ENCODE assay signal across 17 cellular contexts in genomic region chr2:241655516-241656189, GRCh38. TPM values are rescaled to one million over a fixed set of nuclear protein-coding genes. Genes with fewer than 3 reads are reported as not detected.
DNase-seq lines count a peak whose midpoint lies in the region; ATAC-seq, FAIRE-seq and TF ChIP-seq lines count a peak whose summit lies in the region.
"Had no signal": no experiment of that assay in that cellular context is flagged by ENCODE, and none has a peak within 500 bp of the region (broad histone marks: within the 10 kb centered on the region; RNA-seq: fewer than 3 reads in every experiment).

No MANE protein-coding gene starts in this region.

- H2AFZ ChIP-seq in osteoblast (ENCODE audit: low read length) (no peak overlapping the region), HepG2 (ENCODE audit: low read length) (no peak overlapping the region)

- in situ Hi-C loops in HepG2 (cut with HindIII; ENCODE audit: extremely low pct_ligation_motif_present, low pct_unique_long_range_greater_than_20kb), result loop anchor here (5.0 kb wide), 1 partner anchor 103 kb away; no protein-coding TSS in a partner anchor

- H4K20me1 ChIP-seq in osteoblast (ENCODE audit: insufficient read depth, low read length) (peaks cover 18% of the 10 kb centered on the region), HepG2 (ENCODE audit: insufficient read depth, low read length) (no peaks in the 10 kb centered on the region; the same call in 1 of the 2 replicates)

- TF ChIP-seq EP300 in HepG2 (IDR thresholded peaks at IDR 0.05; ENCODE audit: low read depth in 2 of 2, low read length in 2 of 2) (no peak), HepG2 (CRISPR knock-in tag; IDR thresholded peaks at IDR 0.05; ENCODE audit: borderline replicate concordance) (no peak)

- ATAC-seq in left ventricle myocardium superior (no peak), memory B cell (ENCODE audit: low read depth) (no peak), GM19324 (IDR thresholded peaks at IDR 0.05; ENCODE audit: low FRiP score, unreplicated experiment) (no peak), HepG2 (no peak)
- ATAC-seq: GM12878 had no signal

- TF ChIP-seq RAD21 in HepG2 (CRISPR knock-in tag; IDR thresholded peaks at IDR 0.05), result no peak

- H3K9me3 Mint-ChIP-seq in memory B cell, result no peaks in the 10 kb centered on the region
- H3K9me3 Mint-ChIP-seq: CD4-positive, alpha-beta T cell; H9 had no signal

- H3K4me1 Mint-ChIP-seq in memory B cell, result no peaks in the 10 kb centered on the region
- H3K4me1 Mint-ChIP-seq: B cell had no signal

- intact Hi-C loops in left ventricle myocardium inferior (cut with micrococcal nuclease) (no loop called here), left ventricle myocardium superior (cut with micrococcal nuclease) (no loop called here), HepG2 (cut with micrococcal nuclease; ENCODE audit: unreplicated experiment) (no loop called here)

- no peaks in the 10 kb centered on the region for H3K27me3 Mint-ChIP-seq in memory B cell
- H3K27me3 Mint-ChIP-seq: B cell; CD4-positive, alpha-beta T cell had no signal

- TF ChIP-seq POLR2A in HepG2 (IDR thresholded peaks at IDR 0.05; ENCODE audit: insufficient read depth in 1 of 2, low read depth in 2 of 2, low read length in 2 of 2), result no peak; a peak in 1 of 4 replicates

- FAIRE-seq in HepG2 (lab: Jason Lieb, UNC), result no peak
- FAIRE-seq: A204.1, GM12878, GM18507 had no signal

- H3K36me3 ChIP-seq in left ventricle myocardium inferior (peaks cover 88% of the 10 kb centered on the region), osteoblast (ENCODE audit: insufficient read depth, low read length) (peaks cover 66% of the 10 kb centered on the region), HepG2 (replicated peaks in 1 of 2; ENCODE audit: control insufficient read depth in 1 of 2, insufficient read depth in 2 of 2, low read length in 2 of 2) (peaks cover 41 to 78% of the 10 kb centered on the region in 2 experiments)

- 97% methylated on average over 17 of the region's 17 CpGs for WGBS in HepG2 (ENCODE audit: low lambda C conversion rate)

- BruUV-seq in HepG2 (replicated peaks; lab: Mats Ljungman, UMichigan), result no TSS peak

- H3K27ac ChIP-seq in left ventricle myocardium inferior (replicated peaks) (peak overlapping the region; percentile 46), RWPE1 (0 out of 2 replicates have a peak overlapping the region, but pooled peaks have one; percentile 3), osteoblast (ENCODE audit: low read depth, low read length) (no peak overlapping the region), HepG2 (ENCODE audit: extremely low read length, insufficient read depth, low read length) (no peak overlapping the region)

- no peaks in the 10 kb centered on the region for H3K27me3 ChIP-seq in left ventricle myocardium inferior (ENCODE audit: low read depth)
- no peaks in the 10 kb centered on the region for H3K27me3 ChIP-seq in osteoblast (ENCODE audit: insufficient read depth, low read length)
- no peaks in the 10 kb centered on the region for H3K27me3 ChIP-seq in HepG2 (ENCODE audit: control insufficient read depth in 1 of 2, insufficient read depth in 2 of 2, low read length in 2 of 2)

- no peak overlapping the region for H3K4me3 ChIP-seq in left ventricle myocardium inferior
- H3K4me3 ChIP-seq in osteoblast (ENCODE audit: insufficient read depth, low read length), result no peak overlapping the region
- no peak overlapping the region for H3K4me3 ChIP-seq in HepG2 (replicated peaks in 1 of 3; ENCODE audit: insufficient read depth in 1 of 3, low read depth in 2 of 3, low read length in 3 of 3)
- H3K4me3 ChIP-seq: GM12878 had no signal

- no peak overlapping the region for H3K9ac ChIP-seq in HepG2 (ENCODE audit: insufficient read depth, low read depth, low read length)

- H3K36me3 Mint-ChIP-seq in memory B cell, result peaks cover 38% of the 10 kb centered on the region

- H3K4me1 ChIP-seq in left ventricle myocardium inferior (peaks cover 14% of the 10 kb centered on the region), osteoblast (ENCODE audit: insufficient read depth, low read length) (no peaks in the 10 kb centered on the region), HepG2 (ENCODE audit: insufficient read depth, low read length) (peaks cover 17% of the 10 kb centered on the region)

- peak overlapping the region; percentile 38 for H3K27ac Mint-ChIP-seq in memory B cell
- H3K27ac Mint-ChIP-seq: B cell; CD4-positive, alpha-beta T cell had no signal

- H3K79me2 ChIP-seq in osteoblast (ENCODE audit: insufficient read depth, low read length), result peaks cover 27% of the 10 kb centered on the region
- peaks cover 27% of the 10 kb centered on the region for H3K79me2 ChIP-seq in HepG2 (ENCODE audit: insufficient read depth, low read length)

- DNase-seq in left ventricle myocardium inferior (no peak), left ventricle myocardium superior (no peak), RWPE1 (ENCODE audit: low spot score) (no peak), memory B cell (ENCODE audit: low spot score in 2 of 2) (no peak), osteoblast (ENCODE audit: insufficient read length, low spot score, missing footprints) (peak; percentile 75), HepG2 (ENCODE audit: low spot score) (no peak), ecto neural progenitor cell (ENCODE audit: low spot score) (no peak)
- DNase-seq: C1 segment of cervical spinal cord; CD4-positive, alpha-beta T cell; DMS79; GOT3; H9 had no signal

- H3K9me3 ChIP-seq in left ventricle myocardium inferior (replicated peaks), result no peaks in the 10 kb centered on the region
- no peaks in the 10 kb centered on the region for H3K9me3 ChIP-seq in osteoblast (ENCODE audit: low read depth, low read length)
- H3K9me3 ChIP-seq in HepG2 (ENCODE audit: low read length), result no peaks in the 10 kb centered on the region

- POLR2A ChIA-PET in RWPE1 (lab: Yijun Ruan, JAX; ENCODE audit: low non-redundant PET), result interaction anchor here (0.5 kb wide), 1 partner anchor 13 kb away, joined by 3 read pairs; no protein-coding TSS in a partner anchor
- POLR2A ChIA-PET in HepG2 (lab: Yijun Ruan, JAX), result no interaction called here

- TF ChIP-seq CTCF in left ventricle myocardium inferior (IDR thresholded peaks at IDR 0.05; ENCODE audit: borderline replicate concordance) (no peak), RWPE1 (conservative IDR thresholded peaks at IDR 0.05; ENCODE audit: low read depth) (no peak), osteoblast (IDR thresholded peaks at IDR 0.05; ENCODE audit: extremely low read depth, low read depth, low read length) (no peak), HepG2 (CRISPR knock-in tag; IDR thresholded peaks at IDR 0.05) (no peak)

- H3K4me3 Mint-ChIP-seq in memory B cell, result no peak overlapping the region
- H3K4me3 Mint-ChIP-seq: B cell; CD4-positive, alpha-beta T cell; H9 had no signal

- CTCF ChIA-PET in RWPE1 (lab: Yijun Ruan, JAX) (interaction anchor here (0.8 kb wide), 1 partner anchor 82 kb away, joined by 3 read pairs; no protein-coding TSS in a partner anchor), HepG2 (lab: Yijun Ruan, JAX; ENCODE audit: low intra/inter-chr PET ratio, low total read pairs) (no interaction called here)

- no peak overlapping the region for H3K4me2 ChIP-seq in osteoblast (ENCODE audit: insufficient read depth, low read length)
- no peak overlapping the region for H3K4me2 ChIP-seq in HepG2 (ENCODE audit: low read depth, low read length)

RNA-seq across cellular contexts. Expression of gene ATG4B, which starts 18.2 kb away (rescaled TPM):
- total RNA-seq in left ventricle myocardium inferior (39.9 TPM), left ventricle myocardium superior (42.3 TPM), osteoblast (42.7 and 48.0 TPM in 2 replicates), HepG2 (2016; rRNA removed; fragmentation: Illumina TruSeq; extraction: Trizol) (95.5 and 96.3 TPM in 2 replicates)
- total RNA-seq in HepG2 (2016; cell fraction: cytosol; rRNA removed; fragmentation: Illumina TruSeq; extraction: Trizol; ENCODE audit: low read depth), result 36.7 and 38.3 TPM in 2 replicates
- 89.4 and 100 TPM in 2 replicates for total RNA-seq in HepG2 (2016; cell fraction: insoluble cytoplasmic fraction; rRNA removed; fragmentation: Illumina TruSeq; extraction: Trizol)
- total RNA-seq in HepG2 (2016; cell fraction: membrane; rRNA removed; fragmentation: Illumina TruSeq; extraction: Trizol), result 29.3 and 29.5 TPM in 2 replicates
- 81.6 and 83.5 TPM in 2 replicates for total RNA-seq in HepG2 (2016; cell fraction: nucleus; rRNA removed; fragmentation: Illumina TruSeq; extraction: Trizol)
- 239 and 300 TPM in 2 replicates for polyA plus RNA-seq in HepG2 (2011; rRNA removed)
- 143 and 145 TPM in 2 replicates for polyA plus RNA-seq in HepG2 (2011; cell fraction: cytosol; rRNA removed)
- polyA plus RNA-seq in HepG2 (2011; cell fraction: nucleus; rRNA removed), result 1,044 and 1,316 TPM in 2 replicates
- 190 and 212 TPM in 2 replicates for polyA plus RNA-seq in HepG2 (2012)
- polyA plus RNA-seq in HepG2 (2016; cell fraction: cytosol; fragmentation: Illumina TruSeq; extraction: Trizol; ENCODE audit: low read depth), result 14.7 and 15.7 TPM in 2 replicates
- polyA plus RNA-seq in HepG2 (2016; cell fraction: insoluble cytoplasmic fraction; fragmentation: Illumina TruSeq; extraction: Trizol; ENCODE audit: low read depth), result 75.1 and 104 TPM in 2 replicates
- polyA plus RNA-seq in HepG2 (2016; cell fraction: membrane; fragmentation: Illumina TruSeq; extraction: Trizol; ENCODE audit: low read depth), result 19.2 and 21.6 TPM in 2 replicates
- 244 TPM in 2 replicates for polyA plus RNA-seq in HepG2 (2016; cell fraction: nucleus; fragmentation: Illumina TruSeq; extraction: Trizol; ENCODE audit: insufficient read depth, low read depth)
- 85.8 and 275 TPM in 2 replicates for polyA minus RNA-seq in HepG2 (2011; rRNA and poly(A)+ RNA removed; ENCODE audit: low replicate concordance)
- 75.1 and 78.1 TPM in 2 replicates for polyA minus RNA-seq in HepG2 (2011; cell fraction: cytosol; rRNA and poly(A)+ RNA removed)
- 203 and 244 TPM in 2 replicates for polyA minus RNA-seq in HepG2 (2011; cell fraction: nucleus; rRNA and poly(A)+ RNA removed)

RNA-seq across cellular contexts. Expression of gene THAP4, which starts 18.7 kb away (rescaled TPM):
- 68.8 TPM for total RNA-seq in left ventricle myocardium inferior
- total RNA-seq in left ventricle myocardium superior, result 84.5 TPM
- total RNA-seq in osteoblast, result 43.3 and 43.4 TPM in 2 replicates
- 68.2 and 75.7 TPM in 2 replicates for total RNA-seq in HepG2 (2016; rRNA removed; fragmentation: Illumina TruSeq; extraction: Trizol)
- total RNA-seq in HepG2 (2016; cell fraction: cytosol; rRNA removed; fragmentation: Illumina TruSeq; extraction: Trizol; ENCODE audit: low read depth), result 133 and 143 TPM in 2 replicates
- total RNA-seq in HepG2 (2016; cell fraction: insoluble cytoplasmic fraction; rRNA removed; fragmentation: Illumina TruSeq; extraction: Trizol), result 59.6 and 76.6 TPM in 2 replicates
- total RNA-seq in HepG2 (2016; cell fraction: membrane; rRNA removed; fragmentation: Illumina TruSeq; extraction: Trizol), result 167 and 184 TPM in 2 replicates
- 30.7 and 35.8 TPM in 2 replicates for total RNA-seq in HepG2 (2016; cell fraction: nucleus; rRNA removed; fragmentation: Illumina TruSeq; extraction: Trizol)
- 59.7 and 70.2 TPM in 2 replicates for polyA plus RNA-seq in HepG2 (2011; rRNA removed)
- 54.6 and 83.4 TPM in 2 replicates for polyA plus RNA-seq in HepG2 (2011; cell fraction: cytosol; rRNA removed)
- polyA plus RNA-seq in HepG2 (2011; cell fraction: nucleus; rRNA removed), result 44.5 and 45.2 TPM in 2 replicates
- polyA plus RNA-seq in HepG2 (2012), result 52.8 and 71.5 TPM in 2 replicates
- polyA plus RNA-seq in HepG2 (2016; cell fraction: cytosol; fragmentation: Illumina TruSeq; extraction: Trizol; ENCODE audit: low read depth), result 151 and 156 TPM in 2 replicates
- polyA plus RNA-seq in HepG2 (2016; cell fraction: insoluble cytoplasmic fraction; fragmentation: Illumina TruSeq; extraction: Trizol; ENCODE audit: low read depth), result 70.7 and 84.7 TPM in 2 replicates
- 183 and 195 TPM in 2 replicates for polyA plus RNA-seq in HepG2 (2016; cell fraction: membrane; fragmentation: Illumina TruSeq; extraction: Trizol; ENCODE audit: low read depth)
- 54.6 and 58.8 TPM in 2 replicates for polyA plus RNA-seq in HepG2 (2016; cell fraction: nucleus; fragmentation: Illumina TruSeq; extraction: Trizol; ENCODE audit: insufficient read depth, low read depth)
- 38.3 and 105 TPM in 2 replicates for polyA minus RNA-seq in HepG2 (2011; rRNA and poly(A)+ RNA removed; ENCODE audit: low replicate concordance)
- 40.5 and 45.2 TPM in 2 replicates for polyA minus RNA-seq in HepG2 (2011; cell fraction: cytosol; rRNA and poly(A)+ RNA removed)
- polyA minus RNA-seq in HepG2 (2011; cell fraction: nucleus; rRNA and poly(A)+ RNA removed), result 18.9 and 20.6 TPM in 2 replicates

RNA-seq across cellular contexts. Expression of gene DTYMK, which starts 31.0 kb away (rescaled TPM):
- total RNA-seq in left ventricle myocardium inferior (10.6 TPM), left ventricle myocardium superior (10.5 TPM), osteoblast (12.7 and 14.1 TPM in 2 replicates), HepG2 (2016; rRNA removed; fragmentation: Illumina TruSeq; extraction: Trizol) (124 and 134 TPM in 2 replicates)
- total RNA-seq in HepG2 (2016; cell fraction: cytosol; rRNA removed; fragmentation: Illumina TruSeq; extraction: Trizol; ENCODE audit: low read depth), result 63.0 and 77.3 TPM in 2 replicates
- 125 and 130 TPM in 2 replicates for total RNA-seq in HepG2 (2016; cell fraction: insoluble cytoplasmic fraction; rRNA removed; fragmentation: Illumina TruSeq; extraction: Trizol)
- total RNA-seq in HepG2 (2016; cell fraction: membrane; rRNA removed; fragmentation: Illumina TruSeq; extraction: Trizol), result 99.9 and 116 TPM in 2 replicates
- total RNA-seq in HepG2 (2016; cell fraction: nucleus; rRNA removed; fragmentation: Illumina TruSeq; extraction: Trizol), result 56.0 and 67.3 TPM in 2 replicates
- 39.5 and 57.5 TPM in 2 replicates for polyA plus RNA-seq in HepG2 (2011; rRNA removed)
- 30.6 and 53.2 TPM in 2 replicates for polyA plus RNA-seq in HepG2 (2011; cell fraction: cytosol; rRNA removed)
- 36.9 and 39.6 TPM in 2 replicates for polyA plus RNA-seq in HepG2 (2011; cell fraction: nucleus; rRNA removed)
- 29.8 and 41.3 TPM in 2 replicates for polyA plus RNA-seq in HepG2 (2012)
- polyA plus RNA-seq in HepG2 (2016; cell fraction: cytosol; fragmentation: Illumina TruSeq; extraction: Trizol; ENCODE audit: low read depth), result 57.1 and 73.3 TPM in 2 replicates
- polyA plus RNA-seq in HepG2 (2016; cell fraction: insoluble cytoplasmic fraction; fragmentation: Illumina TruSeq; extraction: Trizol; ENCODE audit: low read depth), result 98.3 and 102 TPM in 2 replicates
- 74.9 and 82.8 TPM in 2 replicates for polyA plus RNA-seq in HepG2 (2016; cell fraction: membrane; fragmentation: Illumina TruSeq; extraction: Trizol; ENCODE audit: low read depth)
- 101 and 105 TPM in 2 replicates for polyA plus RNA-seq in HepG2 (2016; cell fraction: nucleus; fragmentation: Illumina TruSeq; extraction: Trizol; ENCODE audit: insufficient read depth, low read depth)
- polyA minus RNA-seq in HepG2 (2011; rRNA and poly(A)+ RNA removed; ENCODE audit: low replicate concordance), result 26.4 and 34.1 TPM in 2 replicates
- polyA minus RNA-seq in HepG2 (2011; cell fraction: cytosol; rRNA and poly(A)+ RNA removed), result 11.1 and 15.5 TPM in 2 replicates
- 13.2 and 17.9 TPM in 2 replicates for polyA minus RNA-seq in HepG2 (2011; cell fraction: nucleus; rRNA and poly(A)+ RNA removed)

RNA-seq across cellular contexts. Expression of gene ING5, which starts 46.2 kb away (rescaled TPM):
- total RNA-seq in left ventricle myocardium inferior (20.0 TPM), left ventricle myocardium superior (16.0 TPM), osteoblast (16.6 and 18.6 TPM in 2 replicates), HepG2 (2016; rRNA removed; fragmentation: Illumina TruSeq; extraction: Trizol) (56.7 and 61.9 TPM in 2 replicates)
- 33.4 and 40.8 TPM in 2 replicates for total RNA-seq in HepG2 (2016; cell fraction: cytosol; rRNA removed; fragmentation: Illumina TruSeq; extraction: Trizol; ENCODE audit: low read depth)
- total RNA-seq in HepG2 (2016; cell fraction: insoluble cytoplasmic fraction; rRNA removed; fragmentation: Illumina TruSeq; extraction: Trizol), result 56.8 and 63.9 TPM in 2 replicates
- 47.0 and 50.8 TPM in 2 replicates for total RNA-seq in HepG2 (2016; cell fraction: membrane; rRNA removed; fragmentation: Illumina TruSeq; extraction: Trizol)
- 51.6 and 62.1 TPM in 2 replicates for total RNA-seq in HepG2 (2016; cell fraction: nucleus; rRNA removed; fragmentation: Illumina TruSeq; extraction: Trizol)
- 71.9 and 86.9 TPM in 2 replicates for polyA plus RNA-seq in HepG2 (2011; rRNA removed)
- polyA plus RNA-seq in HepG2 (2011; cell fraction: cytosol; rRNA removed), result 79.8 and 81.8 TPM in 2 replicates
- 137 and 149 TPM in 2 replicates for polyA plus RNA-seq in HepG2 (2011; cell fraction: nucleus; rRNA removed)
- polyA plus RNA-seq in HepG2 (2012), result 47.2 and 55.2 TPM in 2 replicates
- polyA plus RNA-seq in HepG2 (2016; cell fraction: cytosol; fragmentation: Illumina TruSeq; extraction: Trizol; ENCODE audit: low read depth), result 25.6 and 28.6 TPM in 2 replicates
- polyA plus RNA-seq in HepG2 (2016; cell fraction: insoluble cytoplasmic fraction; fragmentation: Illumina TruSeq; extraction: Trizol; ENCODE audit: low read depth), result 56.0 and 56.2 TPM in 2 replicates
- 51.0 and 51.1 TPM in 2 replicates for polyA plus RNA-seq in HepG2 (2016; cell fraction: membrane; fragmentation: Illumina TruSeq; extraction: Trizol; ENCODE audit: low read depth)
- polyA plus RNA-seq in HepG2 (2016; cell fraction: nucleus; fragmentation: Illumina TruSeq; extraction: Trizol; ENCODE audit: insufficient read depth, low read depth), result 128 and 130 TPM in 2 replicates
- polyA minus RNA-seq in HepG2 (2011; rRNA and poly(A)+ RNA removed; ENCODE audit: low replicate concordance), result 31.8 and 64.1 TPM in 2 replicates
- polyA minus RNA-seq in HepG2 (2011; cell fraction: cytosol; rRNA and poly(A)+ RNA removed), result 18.9 and 34.5 TPM in 2 replicates
- polyA minus RNA-seq in HepG2 (2011; cell fraction: nucleus; rRNA and poly(A)+ RNA removed), result 55.4 and 70.4 TPM in 2 replicates

Comparison
In these comparisons a context has a peak if more than half of its experiments do, and no peak if none do; other contexts are left out.
1. H3K27ac ChIP-seq: peak in left ventricle myocardium inferior (single experiment) and RWPE1 (single experiment); none in osteoblast (single experiment) and HepG2 (single experiment).